In the genomic region with DNA sequence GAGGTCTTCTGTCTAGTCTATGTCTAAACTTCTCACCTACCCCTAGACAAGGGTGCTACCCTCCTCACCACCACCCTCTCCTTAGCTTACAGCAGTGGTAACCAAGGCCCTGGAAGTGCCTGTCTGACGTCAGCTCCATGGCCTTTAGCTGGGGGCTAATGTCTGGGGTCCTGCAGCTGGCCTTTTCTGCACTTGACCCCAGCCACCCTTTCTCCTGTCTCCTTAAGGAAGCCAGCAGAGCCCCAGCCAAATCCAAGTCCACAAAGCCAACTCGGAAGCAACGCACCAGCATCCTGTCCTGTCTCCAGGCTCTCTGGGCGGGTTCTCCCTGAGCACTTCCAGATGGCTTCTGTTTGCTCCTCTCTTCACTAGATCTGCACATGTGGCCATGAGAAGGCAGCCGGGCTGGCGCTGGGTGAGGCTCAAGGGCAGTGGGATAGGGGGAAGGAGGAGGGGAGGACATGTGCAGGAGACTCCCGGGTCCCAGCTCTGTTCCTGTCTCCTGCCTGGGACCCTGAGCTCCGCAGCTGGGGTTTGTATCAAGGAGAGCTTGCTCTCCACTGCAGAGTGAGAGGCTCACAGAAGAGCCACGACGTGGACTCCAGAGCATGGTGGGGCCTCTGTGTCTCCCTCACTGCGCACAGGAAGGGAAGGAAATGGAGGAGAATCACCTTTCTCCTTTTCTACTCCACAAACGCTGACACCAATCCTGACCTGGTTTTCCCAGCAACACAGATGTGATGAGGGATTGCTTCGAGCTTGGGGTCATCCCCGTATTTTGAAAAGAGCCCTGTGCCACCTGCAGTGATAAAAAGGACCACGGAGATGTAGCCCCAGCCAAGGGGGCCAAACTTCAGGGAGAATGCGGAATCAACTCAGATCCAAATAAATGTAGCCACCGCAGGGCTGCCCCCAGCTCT, we compare ENCODE assay signal across 15 cellular contexts.
DNase-seq lines count a peak whose midpoint lies in the region; ATAC-seq and TF ChIP-seq lines count a peak whose summit lies in the region.
"Had no signal": no experiment of that assay in that cellular context is flagged by ENCODE, and none has a peak within 500 bp of the region (broad histone marks: within the 10 kb centered on the region; RNA-seq: fewer than 3 reads in every experiment).

No MANE protein-coding gene starts in this region.

- H3K9ac ChIP-seq in duodenal mucosa (ENCODE audit: low read depth in 1 of 2, low read length in 2 of 2) (peak overlapping the region; percentile 19 to 20), liver (ENCODE audit: low read depth in 1 of 2, low read length in 2 of 2) (no peak overlapping the region)

- ATAC-seq in stimulated activated memory B cell treated with anti-CD40 and anti-IgM and Interleukin-4, amounts not matched to agents 10 μg/mL and 1 μg/mL and 100 μg/mL, for 72 hours = no peak
- no peak for ATAC-seq in GM21381 (IDR thresholded peaks at IDR 0.05; ENCODE audit: unreplicated experiment)
- no peak for ATAC-seq in HG02678 (IDR thresholded peaks at IDR 0.05; ENCODE audit: unreplicated experiment)

- peaks cover 63 to 76% of the 10 kb centered on the region in 2 donors for H3K4me1 ChIP-seq in duodenal mucosa (ENCODE audit: control insufficient read depth in 1 of 2, insufficient read depth in 2 of 2, low read length in 2 of 2)
- H3K4me1 ChIP-seq in liver (ENCODE audit: control insufficient read depth in 4 of 4, insufficient read depth in 4 of 4, low read length in 3 of 4) = peaks cover 20 to 58% (median 27%) of the 10 kb centered on the region in 4 donors

- WGBS in liver = 83% methylated on average over 17 of the region's 17 CpGs

- no peak overlapping the region for H3K27ac Mint-ChIP-seq in stimulated activated memory B cell treated with anti-CD40 and anti-IgM and Interleukin-4, amounts not matched to agents 10 μg/mL and 1 μg/mL and 100 μg/mL, for 72 hours

- no peaks in the 10 kb centered on the region for H3K9me3 Mint-ChIP-seq in stimulated activated memory B cell treated with anti-CD40 and anti-IgM and Interleukin-4, amounts not matched to agents 10 μg/mL and 1 μg/mL and 100 μg/mL, for 72 hours

- H3K36me3 Mint-ChIP-seq in stimulated activated memory B cell treated with anti-CD40 and anti-IgM and Interleukin-4, amounts not matched to agents 10 μg/mL and 1 μg/mL and 100 μg/mL, for 72 hours = no peaks in the 10 kb centered on the region

- H3K4me1 Mint-ChIP-seq in stimulated activated memory B cell treated with anti-CD40 and anti-IgM and Interleukin-4, amounts not matched to agents 10 μg/mL and 1 μg/mL and 100 μg/mL, for 72 hours = peaks cover 15% of the 10 kb centered on the region

- H3K27me3 ChIP-seq in duodenal mucosa (ENCODE audit: control insufficient read depth in 1 of 2, insufficient read depth in 2 of 2, low read length in 2 of 2) = no peaks in the 10 kb centered on the region
- H3K27me3 ChIP-seq in liver (ENCODE audit: control insufficient read depth in 4 of 4, insufficient read depth in 4 of 4, low read length in 3 of 4) = no peaks in the 10 kb centered on the region
- H3K27me3 ChIP-seq: brain microvascular endothelial cell, testis had no signal

- H3K36me3 ChIP-seq in duodenal mucosa (ENCODE audit: control insufficient read depth in 1 of 2, insufficient read depth in 2 of 2, low read length in 2 of 2) = no peaks in the 10 kb centered on the region
- H3K36me3 ChIP-seq in liver (ENCODE audit: control insufficient read depth in 4 of 4, insufficient read depth in 3 of 4, low read depth in 1 of 4, low read length in 3 of 4) = no peaks in the 10 kb centered on the region
- H3K36me3 ChIP-seq: brain microvascular endothelial cell had no signal

- DNase-seq in NCI-H82 (lab: John Stamatoyannopoulos, UW) (peak; percentile 43), NCI-H82 treated with DMSO at 0.1 percent for 48 hours (lab: John Stamatoyannopoulos, UW; ENCODE audit: unreplicated experiment) (no peak), germinal center (ENCODE audit: low spot score) (no peak)
- DNase-seq: 8988T; activated naive CD4-positive, alpha-beta T cell; brain microvascular endothelial cell; NCI-H774; SHP77 treated with DMSO at 0.1 percent for 48 hours; testis had no signal

- H3K27ac ChIP-seq in duodenal mucosa (ENCODE audit: low read depth, low read length) = no peak overlapping the region
- peak overlapping the region; percentile 91 for H3K27ac ChIP-seq in liver (ENCODE audit: low read depth in 1 of 2, low read length in 2 of 2)
- H3K27ac ChIP-seq: brain microvascular endothelial cell, testis had no signal

- H3K9me3 ChIP-seq in duodenal mucosa (ENCODE audit: control insufficient read depth in 1 of 2, low read length in 2 of 2) (no peaks in the 10 kb centered on the region), liver (ENCODE audit: control insufficient read depth in 4 of 4, low read length in 3 of 4) (no peaks in the 10 kb centered on the region)
- H3K9me3 ChIP-seq: testis had no signal

- H3K4me3 ChIP-seq in duodenal mucosa (ENCODE audit: low read depth in 1 of 2, low read length in 2 of 2) (no peak overlapping the region), liver (ENCODE audit: low read depth in 1 of 3, low read length in 3 of 3) (no peak overlapping the region)
- H3K4me3 ChIP-seq: lung, testis had no signal

- TF ChIP-seq RAD21 in liver (IDR thresholded peaks at IDR 0.05) = no peak

- peaks cover 11% of the 10 kb centered on the region for H3K27me3 Mint-ChIP-seq in stimulated activated memory B cell treated with anti-CD40 and anti-IgM and Interleukin-4, amounts not matched to agents 10 μg/mL and 1 μg/mL and 100 μg/mL, for 72 hours

- no peak for TF ChIP-seq CTCF in liver (IDR thresholded peaks at IDR 0.05; ENCODE audit: low read depth, low read length, missing input control)

- H3K4me3 Mint-ChIP-seq in stimulated activated memory B cell treated with anti-CD40 and anti-IgM and Interleukin-4, amounts not matched to agents 10 μg/mL and 1 μg/mL and 100 μg/mL, for 72 hours = no peak overlapping the region

TF ChIP-seq in liver, 16 proteins besides CTCF, POLR2A, EP300 and RAD21:
- TF ChIP-seq SP1 (IDR thresholded peaks at IDR 0.05) (peak; percentile 45), HNF4A (conservative IDR thresholded peaks at IDR 0.05) (no peak), NR2F2 (IDR thresholded peaks at IDR 0.05) (peak; percentile 98)

Comparison
In these comparisons a context has a peak if more than half of its experiments do, and no peak if none do; other contexts are left out.
1. H3K9ac ChIP-seq: peak in duodenal mucosa (2 of 2); none in liver (0 of 2).